21 cellular contexts compared by ENCODE assay signal in the genomic region with DNA sequence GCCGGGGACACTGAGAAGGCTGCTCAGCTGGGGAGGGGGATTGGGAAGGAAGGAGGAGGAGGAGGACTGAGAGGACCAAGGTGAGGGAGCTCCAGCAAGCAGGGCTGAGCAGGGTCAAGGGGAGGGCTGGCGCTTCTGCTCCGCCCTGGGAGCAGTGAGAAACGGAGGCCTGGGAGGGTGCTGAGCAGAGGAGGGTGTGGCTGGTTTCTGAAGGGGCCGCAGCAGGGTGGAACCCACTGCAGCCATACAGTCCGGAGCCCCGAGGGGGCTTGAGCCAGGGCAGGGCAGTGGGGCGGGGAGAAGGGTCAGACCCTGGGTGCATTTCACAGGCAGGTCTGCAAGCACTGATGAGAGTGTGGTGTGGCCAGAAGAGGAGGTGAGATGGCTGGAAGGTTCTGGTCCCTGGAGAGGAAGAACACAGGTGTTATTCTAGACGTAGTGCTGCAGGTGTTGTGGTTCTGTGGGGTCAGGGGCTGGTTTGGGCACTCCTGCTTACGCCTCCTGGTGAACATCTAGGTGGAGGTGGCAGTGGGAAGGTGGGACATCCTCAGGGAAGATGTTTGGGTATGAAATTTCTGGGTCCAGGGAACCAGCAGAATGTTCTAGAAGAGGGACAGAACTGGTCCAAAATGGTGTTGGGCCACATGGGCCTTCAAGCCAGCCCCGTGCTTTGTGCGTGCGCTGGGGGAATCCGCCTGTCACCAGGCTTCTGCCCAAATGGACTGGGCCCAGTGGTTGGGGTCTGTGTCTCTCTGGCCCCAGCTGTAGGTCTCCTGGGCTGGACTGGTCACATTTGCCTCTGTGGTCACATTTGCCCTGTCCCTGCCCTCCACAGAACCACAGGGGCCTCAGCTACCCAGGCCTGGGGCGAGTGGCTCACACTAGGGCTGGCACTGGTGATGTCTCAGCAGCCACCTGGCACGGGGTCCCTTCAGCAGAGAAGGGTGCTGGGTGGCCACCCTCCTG.
"Had no signal": no experiment of that assay in that cellular context is flagged by ENCODE, and none has a peak within 500 bp of the region (broad histone marks: within the 10 kb centered on the region; RNA-seq: fewer than 3 reads in every experiment).

No MANE protein-coding gene starts in this region.

- H3K27me3 ChIP-seq: gastrocnemius medialis, right atrium auricular region, transverse colon had no signal

- H3K4me1 Mint-ChIP-seq: central memory CD8-positive, alpha-beta T cell; naive B cell; nephron had no signal

- H3K27ac Mint-ChIP-seq: nephron; stimulated activated naive CD8-positive, alpha-beta T cell treated with anti-CD3 and anti-CD28 coated beads, Interleukin-15, Interleukin-2, amounts not matched to agents 100 ng/mL and 50 ng/mL, for 24 hours had no signal

- H3K9me3 Mint-ChIP-seq: central memory CD8-positive, alpha-beta T cell; naive B cell; nephron; stimulated activated naive CD8-positive, alpha-beta T cell treated with anti-CD3 and anti-CD28 coated beads, Interleukin-15, Interleukin-2, amounts not matched to agents 100 ng/mL and 50 ng/mL, for 24 hours had no signal

- H3K4me3 Mint-ChIP-seq: central memory CD8-positive, alpha-beta T cell; nephron; stimulated activated naive CD8-positive, alpha-beta T cell treated with anti-CD3 and anti-CD28 coated beads, Interleukin-15, Interleukin-2, amounts not matched to agents 100 ng/mL and 50 ng/mL, for 24 hours had no signal

- H3K9me3 ChIP-seq: esophagus muscularis mucosa, gastrocnemius medialis, left lung, lower lobe of right lung, right atrium auricular region, thoracic aorta, transverse colon had no signal

- ATAC-seq: gastrocnemius medialis, left lung, lower lobe of right lung had no signal

- H3K36me3 Mint-ChIP-seq: naive B cell had no signal

- DNase-seq: cortex of kidney; effector CD8-positive, alpha-beta T cell; gastrocnemius medialis; glutamatergic neuron; islet precursor cell; lower lobe of right lung; mesenchymal stem cell; naive B cell; posterior cingulate gyrus; small intestine; stimulated activated CD4-positive, alpha-beta T cell treated with anti-CD3 and anti-CD28 coated beads, Interleukin-12 subunit alpha, Interleukin-12 subunit beta, amount 100 ng/mL, for 4 hours; substantia nigra; transverse colon had no signal

- H3K36me3 ChIP-seq: esophagus muscularis mucosa, gastrocnemius medialis, left lung, lower lobe of right lung, right atrium auricular region, thoracic aorta, transverse colon had no signal

- H3K4me1 ChIP-seq: esophagus muscularis mucosa, gastrocnemius medialis, left lung, lower lobe of right lung, right atrium auricular region, transverse colon had no signal

- H3K27ac ChIP-seq: dorsolateral prefrontal cortex, esophagus muscularis mucosa, gastrocnemius medialis, left lung, lower lobe of right lung, right atrium auricular region, thoracic aorta, transverse colon had no signal

- H3K4me3 ChIP-seq: dorsolateral prefrontal cortex, esophagus muscularis mucosa, gastrocnemius medialis, left lung, lower lobe of right lung, right atrium auricular region, thoracic aorta, transverse colon had no signal
